ENCODE assay signal across 27 cellular contexts in genomic region chr15:41876689-41877088, GRCh38.
"Had no signal": no experiment of that assay in that cellular context is flagged by ENCODE, and none has a peak within 500 bp of the region (broad histone marks: within the 10 kb centered on the region; RNA-seq: fewer than 3 reads in every experiment).

No MANE protein-coding gene starts in this region.

- FAIRE-seq: islet of Langerhans had no signal

- H3K27me3 ChIP-seq: testis, uterus had no signal

- H3K4me1 ChIP-seq: testis had no signal

- H3K36me3 ChIP-seq: cardiac muscle cell, gastroesophageal sphincter, sigmoid colon, uterus had no signal

- ATAC-seq: activated T-helper 17 cell treated with anti-CD3 and anti-CD28 coated beads, Interleukin-2, amount 50 U/mL, for 72 hours; gastroesophageal sphincter; left ventricle myocardium superior; natural killer cell; WTC11 had no signal

- DNase-seq: activated CD4-positive, alpha-beta T cell treated with anti-CD3 and anti-CD28 coated beads, Interleukin-2, amount 50 U/mL, for 4 hours; activated CD8-positive, alpha-beta memory T cell treated with anti-CD3 and anti-CD28 coated beads for 24 hours; activated CD8-positive, alpha-beta memory T cell treated with anti-CD3 and anti-CD28 coated beads, Interleukin-2, amount 50 U/mL, for 4 hours; activated naive CD4-positive, alpha-beta T cell; activated T-cell treated with anti-CD3 and anti-CD28 coated beads, Interleukin-2, amount 50 U/mL, for 24 hours; amniotic stem cell; cortex of kidney; head of caudate nucleus; hypothalamus; left ventricle myocardium superior; mammary epithelial cell; natural killer cell; retina; sigmoid colon; stimulated activated CD4-positive, alpha-beta T cell treated with anti-CD3 and anti-CD28 coated beads, Interleukin-2, amount 100 ng/mL, for 48 hours; stimulated activated CD8-positive, alpha-beta memory T cell treated with anti-CD3 and anti-CD28 coated beads, Interleukin-4, amount 100 ng/mL, for 48 hours; stimulated activated naive B cell treated with anti-CD40 and anti-IgM and Interleukin-4, amounts not matched to agents 10 μg/mL and 1 μg/mL and 100 μg/mL, for 72 hours; testis; trophoblast cell; uterus had no signal

- H3K27ac ChIP-seq: cardiac muscle cell, epithelial cell of prostate, gastroesophageal sphincter, sigmoid colon, testis, uterus had no signal

- H3K9me3 ChIP-seq: gastroesophageal sphincter, sigmoid colon, testis, uterus had no signal

- H3K4me3 ChIP-seq: cardiac muscle cell, gastroesophageal sphincter, sigmoid colon, smooth muscle cell, testis, uterus had no signal

- H3K4me2 ChIP-seq: smooth muscle cell had no signal
